In the genomic region with DNA sequence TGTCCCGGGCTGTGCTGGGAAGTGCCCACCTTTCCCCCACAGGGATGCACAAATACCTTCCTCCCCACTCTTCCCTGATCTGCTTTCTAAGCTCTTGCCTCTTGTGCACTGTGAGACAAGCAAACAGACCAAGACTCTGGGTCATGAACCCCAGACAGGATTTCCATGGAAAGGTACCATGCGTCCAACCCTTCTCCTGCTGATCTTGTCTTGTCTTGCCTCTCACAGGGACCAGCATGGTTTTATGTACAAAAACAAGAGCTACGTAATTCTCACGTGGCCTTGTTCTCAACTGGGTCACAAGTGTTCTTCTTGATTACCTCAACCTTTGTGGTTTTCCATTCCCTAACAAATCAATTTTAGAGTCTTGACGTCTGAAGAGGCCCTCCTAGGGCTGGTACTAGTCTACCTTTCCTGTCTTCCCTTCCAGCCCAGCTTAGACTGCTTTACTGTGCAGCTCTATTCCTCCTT, we compare ENCODE assay signal across 1 cellular context.
TF ChIP-seq lines count a peak whose summit lies in the region.

No MANE protein-coding gene starts in this region.

TF ChIP-seq in HEK293, 187 proteins besides CTCF, POLR2A, EP300 and RAD21 (continued from another document):
- TF ChIP-seq, protein P1, sequence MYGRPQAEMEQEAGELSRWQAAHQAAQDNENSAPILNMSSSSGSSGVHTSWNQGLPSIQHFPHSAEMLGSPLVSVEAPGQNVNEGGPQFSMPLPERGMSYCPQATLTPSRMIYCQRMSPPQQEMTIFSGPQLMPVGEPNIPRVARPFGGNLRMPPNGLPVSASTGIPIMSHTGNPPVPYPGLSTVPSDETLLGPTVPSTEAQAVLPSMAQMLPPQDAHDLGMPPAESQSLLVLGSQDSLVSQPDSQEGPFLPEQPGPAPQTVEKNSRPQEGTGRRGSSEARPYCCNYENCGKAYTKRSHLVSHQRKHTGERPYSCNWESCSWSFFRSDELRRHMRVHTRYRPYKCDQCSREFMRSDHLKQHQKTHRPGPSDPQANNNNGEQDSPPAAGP (tag by site-specific recombination; IDR thresholded peaks at IDR 0.05), result 0 out of 2 replicates have a peak, but pooled peaks have one; percentile 46
- TF ChIP-seq GLI2 (tag by site-specific recombination; IDR thresholded peaks at IDR 0.05; ENCODE audit: borderline replicate concordance, low read depth), result no peak
- TF ChIP-seq ZFP69B (tag by site-specific recombination; IDR thresholded peaks at IDR 0.05), result peak; percentile 55
- peak; percentile 43; the same call in 1 of the 2 replicates for TF ChIP-seq OVOL3 (tag by site-specific recombination; IDR thresholded peaks at IDR 0.05)
- TF ChIP-seq ZNF394 (tag by site-specific recombination; IDR thresholded peaks at IDR 0.05; ENCODE audit: borderline replicate concordance), result peak; percentile 80
- peak; percentile 59 for TF ChIP-seq ZIC2 (tag by site-specific recombination; IDR thresholded peaks at IDR 0.05)
- TF ChIP-seq, protein P2, sequence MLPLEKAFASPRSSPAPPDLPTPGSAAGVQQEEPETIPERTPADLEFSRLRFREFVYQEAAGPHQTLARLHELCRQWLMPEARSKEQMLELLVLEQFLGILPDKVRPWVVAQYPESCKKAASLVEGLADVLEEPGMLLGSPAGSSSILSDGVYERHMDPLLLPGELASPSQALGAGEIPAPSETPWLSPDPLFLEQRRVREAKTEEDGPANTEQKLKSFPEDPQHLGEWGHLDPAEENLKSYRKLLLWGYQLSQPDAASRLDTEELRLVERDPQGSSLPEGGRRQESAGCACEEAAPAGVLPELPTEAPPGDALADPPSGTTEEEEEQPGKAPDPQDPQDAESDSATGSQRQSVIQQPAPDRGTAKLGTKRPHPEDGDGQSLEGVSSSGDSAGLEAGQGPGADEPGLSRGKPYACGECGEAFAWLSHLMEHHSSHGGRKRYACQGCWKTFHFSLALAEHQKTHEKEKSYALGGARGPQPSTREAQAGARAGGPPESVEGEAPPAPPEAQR (tag by site-specific recombination; IDR thresholded peaks at IDR 0.05), result no peak
- TF ChIP-seq SCRT2 (tag by site-specific recombination; IDR thresholded peaks at IDR 0.05), result peak; percentile 94
- peak; percentile 92 for TF ChIP-seq ZBTB21 (tag by site-specific recombination; IDR thresholded peaks at IDR 0.05)
- TF ChIP-seq HIC1 (tag by site-specific recombination; IDR thresholded peaks at IDR 0.05), result peak; percentile 91
- TF ChIP-seq ZNF830 (tag by site-specific recombination; IDR thresholded peaks at IDR 0.05; ENCODE audit: low read depth), result no peak
- TF ChIP-seq ZNF341 (tag by site-specific recombination; IDR thresholded peaks at IDR 0.05; ENCODE audit: low read depth), result peak; percentile 74
- peak; percentile 83 for TF ChIP-seq KLF8 (tag by site-specific recombination; IDR thresholded peaks at IDR 0.05)
- peak; percentile 59; the same call in 1 of the 2 replicates for TF ChIP-seq FEZF1 (tag by site-specific recombination; IDR thresholded peaks at IDR 0.05)
- peak; percentile 100 for TF ChIP-seq ZNF366 (tag by site-specific recombination; conservative IDR thresholded peaks at IDR 0.05)
- TF ChIP-seq PRDM1 (tag by site-specific recombination; IDR thresholded peaks at IDR 0.05), result no peak; the same call in none of the 2 replicates
- peak; percentile 20; the same call in 1 of the 2 replicates for TF ChIP-seq ZNF558 (tag by site-specific recombination; IDR thresholded peaks at IDR 0.05)
- TF ChIP-seq ZNF362 (tag by site-specific recombination; IDR thresholded peaks at IDR 0.05), result peak; percentile 87
- TF ChIP-seq ZNF416 (tag by site-specific recombination; IDR thresholded peaks at IDR 0.05), result no peak
